In genomic region chr12:63826002-63826585, GRCh38 we compare ENCODE assay signal across 9 cellular contexts. TPM values are rescaled to one million over a fixed set of nuclear protein-coding genes. Genes with fewer than 3 reads are reported as not detected.
A peak's percentile ranks its signal among the peaks of the same experiment; 100 is the strongest.
DNase-seq lines count a peak whose midpoint lies in the region; ATAC-seq and TF ChIP-seq lines count a peak whose summit lies in the region.
"Had no signal": no experiment of that assay in that cellular context is flagged by ENCODE, and none has a peak within 500 bp of the region (broad histone marks: within the 10 kb centered on the region; RNA-seq: fewer than 3 reads in every experiment).

No MANE protein-coding gene starts in this region.

- peak; percentile 91 for TF ChIP-seq RAD21 in HCT116 (IDR thresholded peaks at IDR 0.05; ENCODE audit: low read depth)

- H3K4me2 ChIP-seq in HCT116 (ENCODE audit: low read length) = peak overlapping the region; percentile 27; the same call in 1 of the 2 replicates
- H3K4me2 ChIP-seq: BLaER1 treated with 17β-estradiol and CSF1 and Interleukin-3, amounts not matched to agents 10 nM and 100 nM had no signal

- intact Hi-C loops in HCT116 (cut with micrococcal nuclease) = loop anchor here (1.0 to 10.0 kb wide), 4 partner anchors 430 to 929 kb away; partner anchors contain the start of gene GNS
- intact Hi-C loops in heart left ventricle (cut with DNase I) = loop anchor here in 2 of 10 donors (5.0 to 10.0 kb wide), 2 partner anchors 426 to 569 kb away; partner anchors contain the start of gene C12orf56 (in 1 of the 2)
- intact Hi-C loops in spleen (cut with DNase I; ENCODE audit: low total_unique reads) = no loop called here

- ATAC-seq in HCT116 = peak; percentile 91
- peak; percentile 26 to 67 (median 46) for ATAC-seq in heart left ventricle
- no peak for ATAC-seq in GM21381 (IDR thresholded peaks at IDR 0.05; ENCODE audit: unreplicated experiment)

- no TSS peak for BruUV-seq in HCT116 (replicated peaks; lab: Mats Ljungman, UMichigan)

- no peak overlapping the region for H3K9ac ChIP-seq in HCT116 (ENCODE audit: low read length)
- H3K9ac ChIP-seq: BLaER1 treated with 17β-estradiol and CSF1 and Interleukin-3, amounts not matched to agents 10 nM and 100 nM had no signal

- TF ChIP-seq CTCF in HCT116 (IDR thresholded peaks at IDR 0.05 in 2 of 3, conservative IDR thresholded peaks at IDR 0.05 in 1 of 3; ENCODE audit: borderline replicate concordance in 1 of 3, insufficient read depth in 1 of 3, low read depth in 2 of 3, low read length in 2 of 3) (peak; percentile 82 to 84 (median 83)), VCaP (conservative IDR thresholded peaks at IDR 0.05) (peak; percentile 92), heart left ventricle (IDR thresholded peaks at IDR 0.05) (peak; percentile 56 to 86 (median 64)), spleen (IDR thresholded peaks at IDR 0.05 in 8 of 11, conservative IDR thresholded peaks at IDR 0.05 in 3 of 11) (peak in 10 of 11 experiments; percentile 43 to 76 (median 56))

- CTCF ChIA-PET in HCT116 (lab: Charles Lee) = interaction anchor here (0.5 to 2.6 kb wide), 7 partner anchors 13 to 782 kb away, joined by 3 to 16 read pairs (median 4); no protein-coding TSS in a partner anchor

- H4K20me1 ChIP-seq in HCT116 (ENCODE audit: insufficient read depth) = no peaks in the 10 kb centered on the region
- H4K20me1 ChIP-seq: BLaER1 treated with 17β-estradiol and CSF1 and Interleukin-3, amounts not matched to agents 10 nM and 100 nM had no signal

- H3K4me3 ChIP-seq in HCT116 (replicated peaks in 1 of 2; ENCODE audit: low read depth in 1 of 2, low read length in 2 of 2) (no peak overlapping the region), heart left ventricle (no peak overlapping the region), spleen (no peak overlapping the region)
- H3K4me3 ChIP-seq: BLaER1 treated with 17β-estradiol and CSF1 and Interleukin-3, amounts not matched to agents 10 nM and 100 nM had no signal

- no peaks in the 10 kb centered on the region for H3K36me3 ChIP-seq in HCT116 (ENCODE audit: control insufficient read depth in 1 of 2, insufficient read depth in 2 of 2, low read length in 2 of 2)
- H3K36me3 ChIP-seq in heart left ventricle = no peaks in the 10 kb centered on the region
- no peaks in the 10 kb centered on the region for H3K36me3 ChIP-seq in spleen
- H3K36me3 ChIP-seq: BLaER1 treated with 17β-estradiol and CSF1 and Interleukin-3, amounts not matched to agents 10 nM and 100 nM had no signal

- no peak for TF ChIP-seq POLR2A in HCT116 (IDR thresholded peaks at IDR 0.05; ENCODE audit: borderline replicate concordance, extremely low read depth, insufficient read depth, insufficient read length)
- no peak for TF ChIP-seq POLR2A in heart left ventricle (IDR thresholded peaks at IDR 0.05)
- TF ChIP-seq POLR2A in spleen (IDR thresholded peaks at IDR 0.05) = no peak

- H3K27ac ChIP-seq in HCT116 (ENCODE audit: low read depth, low read length) (no peak overlapping the region), VCaP (no peak overlapping the region), heart left ventricle (no peak overlapping the region), spleen (no peak overlapping the region)
- H3K27ac ChIP-seq: BLaER1 treated with 17β-estradiol and CSF1 and Interleukin-3, amounts not matched to agents 10 nM and 100 nM had no signal

- H3K9me3 ChIP-seq in HCT116 (ENCODE audit: control insufficient read depth in 1 of 2, insufficient read depth in 1 of 2, low read depth in 1 of 2, low read length in 2 of 2) = 0 out of 4 replicates have a peak, but pooled peaks cover 0 to 3% of the 10 kb centered on the region in 2 experiments
- H3K9me3 ChIP-seq in heart left ventricle = peaks cover 0 to 7% (median 0%) of the 10 kb centered on the region in 12 donors
- peaks cover 0 to 8% (median 0%) of the 10 kb centered on the region in 8 donors for H3K9me3 ChIP-seq in spleen

- RAD21 ChIA-PET in HCT116 (lab: Charles Lee; ENCODE audit: low non-redundant PET in 1 of 2, low total read pairs in 2 of 2, uncharacterized antibody in 2 of 2, unreplicated experiment in 2 of 2) = no interaction called here

- H3K79me2 ChIP-seq in HCT116 (ENCODE audit: insufficient read depth, low read length) = no peaks in the 10 kb centered on the region

- WGBS in heart left ventricle, 4 donors = 23 to 31% (median 26%) methylated on average over 4 of the region's 4 CpGs
- WGBS in spleen, 5 donors = 30 to 37% (median 31%) methylated on average over 4 of the region's 4 CpGs

- H3K27me3 ChIP-seq in HCT116 (ENCODE audit: insufficient read depth, low read length) = no peaks in the 10 kb centered on the region
- H3K27me3 ChIP-seq in heart left ventricle = peaks cover 0 to 7% (median 0%) of the 10 kb centered on the region in 9 donors
- peaks cover 0 to 10% (median 0%) of the 10 kb centered on the region in 7 donors for H3K27me3 ChIP-seq in spleen (replicated peaks in 1 of 7)
- H3K27me3 ChIP-seq: BLaER1 treated with 17β-estradiol and CSF1 and Interleukin-3, amounts not matched to agents 10 nM and 100 nM had no signal

- peak; percentile 15 to 69 (median 66) for DNase-seq in NCI-H1417 (lab: John Stamatoyannopoulos, UW)
- DNase-seq in NCI-H1417 treated with DMSO at 0.1 percent for 48 hours (lab: John Stamatoyannopoulos, UW) = no peak
- DNase-seq in HCT116 (ENCODE audit: low read depth, low spot score) = peak; percentile 66
- DNase-seq in NCI-H146 (lab: John Stamatoyannopoulos, UW) = peak; percentile 59
- no peak for DNase-seq in heart left ventricle
- no peak for DNase-seq in spleen

- no peaks in the 10 kb centered on the region for H3K9me2 ChIP-seq in HCT116 (ENCODE audit: insufficient read depth)

- peak overlapping the region; percentile 84 for H2AFZ ChIP-seq in HCT116 (ENCODE audit: low read depth, low read length, poor library complexity, severe bottlenecking)

- no peaks in the 10 kb centered on the region for H3K4me1 ChIP-seq in HCT116 (ENCODE audit: control insufficient read depth in 1 of 2, insufficient read depth in 2 of 2, low read length in 2 of 2)
- peaks cover 0 to 8% (median 0%) of the 10 kb centered on the region in 12 donors for H3K4me1 ChIP-seq in heart left ventricle
- H3K4me1 ChIP-seq in spleen = peaks cover 0 to 8% (median 0%) of the 10 kb centered on the region in 6 donors
- H3K4me1 ChIP-seq: BLaER1 treated with 17β-estradiol and CSF1 and Interleukin-3, amounts not matched to agents 10 nM and 100 nM had no signal

- POLR2A ChIA-PET in HCT116 (lab: Charles Lee) = no interaction called here

TF ChIP-seq in HCT116, 20 proteins besides CTCF, POLR2A, EP300 and RAD21 (continues in another document):
- TF ChIP-seq EZH2 (IDR thresholded peaks at IDR 0.05) (no peak), SIN3A (IDR thresholded peaks at IDR 0.05; ENCODE audit: low read depth) (no peak), FOSL1 (IDR thresholded peaks at IDR 0.05; ENCODE audit: low read depth) (no peak), ZBTB33 (IDR thresholded peaks at IDR 0.05; ENCODE audit: extremely low read depth, insufficient replicate concordance, low read length) (no peak), EGR1 (IDR thresholded peaks at IDR 0.05; ENCODE audit: low read depth) (no peak), ZNF274 (IDR thresholded peaks at IDR 0.05; ENCODE audit: low read depth, low read length) (no peak), SP1 (IDR thresholded peaks at IDR 0.05; ENCODE audit: low read depth) (no peak), JUND (IDR thresholded peaks at IDR 0.05) (no peak), SRF (IDR thresholded peaks at IDR 0.05; ENCODE audit: low read depth) (no peak), YY1 (IDR thresholded peaks at IDR 0.05; ENCODE audit: extremely low read depth, insufficient replicate concordance, low read depth, low read length) (no peak), CBX3 (IDR thresholded peaks at IDR 0.05; ENCODE audit: low read depth) (no peak), ELF1 (IDR thresholded peaks at IDR 0.05; ENCODE audit: borderline replicate concordance, low read depth) (no peak)
- TF ChIP-seq, protein P1, sequence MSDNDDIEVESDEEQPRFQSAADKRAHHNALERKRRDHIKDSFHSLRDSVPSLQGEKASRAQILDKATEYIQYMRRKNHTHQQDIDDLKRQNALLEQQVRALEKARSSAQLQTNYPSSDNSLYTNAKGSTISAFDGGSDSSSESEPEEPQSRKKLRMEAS (IDR thresholded peaks at IDR 0.05) = no peak

RNA-seq across cellular contexts. Expression of gene SRGAP1, which starts 18.4 kb away (rescaled TPM):
- total RNA-seq in HCT116 (2021; ENCODE audit: unreplicated experiment) = 16.6 TPM
- 3.8 and 3.9 TPM in 2 replicates for polyA plus RNA-seq in HCT116 (2012)
- 10 to 100 TPM in 1 of 9 donors, 1 to 10 TPM in 8; 2.1 to 10.6 (median 4.5) TPM for total RNA-seq in heart left ventricle
- 1 to 10 TPM; 1.3 to 4.5 TPM for polyA plus RNA-seq in heart left ventricle
- 10 to 100 TPM in 6 of 7 donors, 1 to 10 TPM in 1; 6.1 to 20.1 (median 14.4) TPM for total RNA-seq in spleen
- polyA plus RNA-seq in spleen = 1 to 10 TPM in 1 of 3 donors, under 1 TPM in 2; 0.37 to 1.8 (median 0.50) TPM

RNA-seq across cellular contexts. Expression of gene RXYLT1, which starts 46.4 kb away (rescaled TPM):
- total RNA-seq in HCT116 (2021; ENCODE audit: unreplicated experiment) (23.0 TPM), heart left ventricle (10 to 100 TPM; 16.0 to 28.3 (median 20.7) TPM), spleen (10 to 100 TPM; 14.6 to 23.0 (median 17.4) TPM)
- 6.7 and 9.8 TPM in 2 replicates for polyA plus RNA-seq in HCT116 (2012)
- polyA plus RNA-seq in heart left ventricle (10 to 100 TPM in 1 of 2 donors, 1 to 10 TPM in 1; 7.6 to 24.7 TPM), spleen (10 to 100 TPM in 2 of 3 donors, 1 to 10 TPM in 1; 9.2 to 11.8 (median 10.5) TPM)

Comparison
In these comparisons a context has a peak if more than half of its experiments do, and no peak if none do; other contexts are left out.
1. DNase-seq: peak in NCI-H1417 (3 of 3), HCT116 (single experiment) and NCI-H146 (single experiment); none in NCI-H1417 treated with DMSO at 0.1 percent for 48 hours (single experiment), heart left ventricle (0 of 5) and spleen (single experiment).
2. Peak in every context shown above with its lines, with median percentiles within 50 percentile points of each other: CTCF ChIP-seq.